Comparison of ENCODE assay signal across 8 cellular contexts in the genomic region with DNA sequence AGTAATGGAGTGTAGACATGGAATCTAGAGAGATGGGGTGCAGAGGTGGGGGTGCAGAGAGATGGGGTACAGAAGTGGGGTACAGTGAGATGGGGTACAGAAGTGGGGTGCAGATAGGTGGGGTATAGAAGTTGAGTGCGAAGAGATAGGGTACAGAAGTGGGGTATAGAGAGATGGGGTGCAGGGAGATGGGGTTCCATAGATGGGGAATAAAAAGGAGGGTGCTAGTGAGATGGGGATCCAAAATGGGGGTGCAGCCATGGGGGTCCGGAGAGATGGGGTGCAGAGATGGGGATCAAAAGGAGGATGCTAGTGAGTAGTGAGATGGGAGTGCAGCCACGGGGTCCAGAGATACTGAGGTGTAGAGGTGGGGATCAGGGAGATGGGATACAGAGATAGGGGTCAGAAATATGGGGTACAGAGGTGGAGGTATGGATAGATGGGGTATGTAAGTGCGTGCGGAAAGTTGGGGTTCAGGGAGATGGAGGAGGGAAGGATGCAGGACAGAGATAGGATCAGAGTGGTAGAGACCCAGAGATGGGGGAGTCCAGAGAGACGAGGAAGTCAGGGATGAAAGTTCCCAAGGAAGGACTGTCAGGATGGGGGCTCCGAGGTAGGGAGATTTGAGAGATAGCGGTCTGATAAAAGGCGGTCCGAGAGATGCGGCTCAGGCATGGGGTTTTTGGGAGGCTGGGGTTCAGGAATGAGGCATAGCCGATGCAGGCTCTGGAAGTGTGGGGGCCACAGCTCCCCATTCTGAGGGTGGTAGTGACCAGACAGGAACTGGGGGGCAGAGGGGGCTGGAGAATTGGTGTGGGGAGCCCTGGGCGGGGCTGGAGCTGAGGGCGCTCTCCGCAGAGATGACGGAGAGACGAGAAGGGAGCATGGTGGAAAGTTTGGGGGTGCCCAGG. TPM values are rescaled to one million over a fixed set of nuclear protein-coding genes. Genes with fewer than 3 reads are reported as not detected.
DNase-seq lines count a peak whose midpoint lies in the region; ATAC-seq and TF ChIP-seq lines count a peak whose summit lies in the region.
"Had no signal": no experiment of that assay in that cellular context is flagged by ENCODE, and none has a peak within 500 bp of the region (broad histone marks: within the 10 kb centered on the region; RNA-seq: fewer than 3 reads in every experiment).

No MANE protein-coding gene starts in this region.

- H3K27me3 Mint-ChIP-seq in WTC11 (ENCODE audit: low read depth): peaks cover 32% of the 10 kb centered on the region

- peak; percentile 20 for DNase-seq in GM20000 (ENCODE audit: low spot score)
- DNase-seq in WTC11 (ENCODE audit: low spot score): no peak
- DNase-seq in NCI-H1417 (lab: John Stamatoyannopoulos, UW): no peak
- no peak for DNase-seq in NCI-H2081 (lab: John Stamatoyannopoulos, UW)
- DNase-seq: NCI-H446 treated with DMSO at 0.1 percent for 48 hours had no signal

- no peaks in the 10 kb centered on the region for H3K9me3 ChIP-seq in mesodermal cell (ENCODE audit: control insufficient read depth, low read length)

- H3K27ac ChIP-seq in mesodermal cell (ENCODE audit: low read depth, low read length, severe bottlenecking): no peak overlapping the region

- CTCF ChIA-PET in WTC11 (lab: Charles Lee): interaction anchor here (0.6 to 7.8 kb wide), 66 partner anchors 12 to 901 kb away, joined by 3 to 187 read pairs (median 4); a partner anchor contains a TSS

- no peaks in the 10 kb centered on the region for H3K36me3 ChIP-seq in mesodermal cell (ENCODE audit: control insufficient read depth, insufficient read depth, low read length)

- ATAC-seq in WTC11 (no peak), GM18870 (IDR thresholded peaks at IDR 0.05; ENCODE audit: unreplicated experiment) (no peak)

- no peaks in the 10 kb centered on the region for H3K9me3 Mint-ChIP-seq in WTC11
- H3K9me3 Mint-ChIP-seq: activated naive CD4-positive, alpha-beta T cell treated with anti-CD3 and anti-CD28 coated beads, Interleukin-2, amount 50 U/mL, for 72 hours had no signal

- TF ChIP-seq CTCF in GM20000 (IDR thresholded peaks at IDR 0.05; ENCODE audit: extremely low read depth, missing control alignments) (no peak), WTC11 (IDR thresholded peaks at IDR 0.05) (no peak)

- no peaks in the 10 kb centered on the region for H3K36me3 Mint-ChIP-seq in WTC11
- H3K36me3 Mint-ChIP-seq: activated naive CD4-positive, alpha-beta T cell treated with anti-CD3 and anti-CD28 coated beads, Interleukin-2, amount 50 U/mL, for 72 hours had no signal

- peak overlapping the region; percentile 86 for H3K4me3 Mint-ChIP-seq in WTC11

- H3K4me1 Mint-ChIP-seq in WTC11: peaks cover 16% of the 10 kb centered on the region

- H3K27ac Mint-ChIP-seq in WTC11: no peak overlapping the region
- H3K27ac Mint-ChIP-seq: activated naive CD4-positive, alpha-beta T cell treated with anti-CD3 and anti-CD28 coated beads, Interleukin-2, amount 50 U/mL, for 72 hours had no signal

- POLR2A ChIA-PET in WTC11 (lab: Charles Lee): interaction anchor here (0.6 kb wide), 2 partner anchors 50 to 950 kb away, joined by 4 to 6 read pairs; no protein-coding TSS in a partner anchor

- H3K4me3 ChIP-seq in mesodermal cell (ENCODE audit: extremely low read depth, insufficient read depth, low read length, poor library complexity, severe bottlenecking): peak overlapping the region; percentile 32

- H3K4me1 ChIP-seq in mesodermal cell (ENCODE audit: control insufficient read depth, insufficient read depth, low read length, poor library complexity, severe bottlenecking): peaks cover 7% of the 10 kb centered on the region

- 52 to 55% methylated on average over 13 to 17 of the region's 17 CpGs for WGBS in mesodermal cell (ENCODE audit: insufficient coverage in 2 of 2), 2 experiments

TF ChIP-seq in WTC11, 78 proteins besides CTCF, POLR2A, EP300 and RAD21 (continues in another document):
- TF ChIP-seq SP1 (CRISPR knock-in tag; conservative IDR thresholded peaks at IDR 0.05): no peak
- no peak for TF ChIP-seq ZNF396 (CRISPR knock-in tag; IDR thresholded peaks at IDR 0.05; ENCODE audit: borderline replicate concordance)
- no peak for TF ChIP-seq SMAD4 (CRISPR knock-in tag; IDR thresholded peaks at IDR 0.05)
- TF ChIP-seq GTF2I (CRISPR knock-in tag; conservative IDR thresholded peaks at IDR 0.05): no peak
- TF ChIP-seq IRF2 (CRISPR knock-in tag; IDR thresholded peaks at IDR 0.05; ENCODE audit: borderline replicate concordance, low read depth): no peak
- TF ChIP-seq, protein P1, sequence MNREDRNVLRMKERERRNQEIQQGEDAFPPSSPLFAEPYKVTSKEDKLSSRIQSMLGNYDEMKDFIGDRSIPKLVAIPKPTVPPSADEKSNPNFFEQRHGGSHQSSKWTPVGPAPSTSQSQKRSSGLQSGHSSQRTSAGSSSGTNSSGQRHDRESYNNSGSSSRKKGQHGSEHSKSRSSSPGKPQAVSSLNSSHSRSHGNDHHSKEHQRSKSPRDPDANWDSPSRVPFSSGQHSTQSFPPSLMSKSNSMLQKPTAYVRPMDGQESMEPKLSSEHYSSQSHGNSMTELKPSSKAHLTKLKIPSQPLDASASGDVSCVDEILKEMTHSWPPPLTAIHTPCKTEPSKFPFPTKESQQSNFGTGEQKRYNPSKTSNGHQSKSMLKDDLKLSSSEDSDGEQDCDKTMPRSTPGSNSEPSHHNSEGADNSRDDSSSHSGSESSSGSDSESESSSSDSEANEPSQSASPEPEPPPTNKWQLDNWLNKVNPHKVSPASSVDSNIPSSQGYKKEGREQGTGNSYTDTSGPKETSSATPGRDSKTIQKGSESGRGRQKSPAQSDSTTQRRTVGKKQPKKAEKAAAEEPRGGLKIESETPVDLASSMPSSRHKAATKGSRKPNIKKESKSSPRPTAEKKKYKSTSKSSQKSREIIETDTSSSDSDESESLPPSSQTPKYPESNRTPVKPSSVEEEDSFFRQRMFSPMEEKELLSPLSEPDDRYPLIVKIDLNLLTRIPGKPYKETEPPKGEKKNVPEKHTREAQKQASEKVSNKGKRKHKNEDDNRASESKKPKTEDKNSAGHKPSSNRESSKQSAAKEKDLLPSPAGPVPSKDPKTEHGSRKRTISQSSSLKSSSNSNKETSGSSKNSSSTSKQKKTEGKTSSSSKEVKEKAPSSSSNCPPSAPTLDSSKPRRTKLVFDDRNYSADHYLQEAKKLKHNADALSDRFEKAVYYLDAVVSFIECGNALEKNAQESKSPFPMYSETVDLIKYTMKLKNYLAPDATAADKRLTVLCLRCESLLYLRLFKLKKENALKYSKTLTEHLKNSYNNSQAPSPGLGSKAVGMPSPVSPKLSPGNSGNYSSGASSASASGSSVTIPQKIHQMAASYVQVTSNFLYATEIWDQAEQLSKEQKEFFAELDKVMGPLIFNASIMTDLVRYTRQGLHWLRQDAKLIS (CRISPR knock-in tag; IDR thresholded peaks at IDR 0.05; ENCODE audit: borderline replicate concordance): no peak
- no peak for TF ChIP-seq RELA (CRISPR knock-in tag; IDR thresholded peaks at IDR 0.05; ENCODE audit: borderline replicate concordance)
- no peak for TF ChIP-seq SMAD3 (CRISPR knock-in tag; IDR thresholded peaks at IDR 0.05; ENCODE audit: borderline replicate concordance)
- TF ChIP-seq, protein P2, sequence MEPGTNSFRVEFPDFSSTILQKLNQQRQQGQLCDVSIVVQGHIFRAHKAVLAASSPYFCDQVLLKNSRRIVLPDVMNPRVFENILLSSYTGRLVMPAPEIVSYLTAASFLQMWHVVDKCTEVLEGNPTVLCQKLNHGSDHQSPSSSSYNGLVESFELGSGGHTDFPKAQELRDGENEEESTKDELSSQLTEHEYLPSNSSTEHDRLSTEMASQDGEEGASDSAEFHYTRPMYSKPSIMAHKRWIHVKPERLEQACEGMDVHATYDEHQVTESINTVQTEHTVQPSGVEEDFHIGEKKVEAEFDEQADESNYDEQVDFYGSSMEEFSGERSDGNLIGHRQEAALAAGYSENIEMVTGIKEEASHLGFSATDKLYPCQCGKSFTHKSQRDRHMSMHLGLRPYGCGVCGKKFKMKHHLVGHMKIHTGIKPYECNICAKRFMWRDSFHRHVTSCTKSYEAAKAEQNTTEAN (CRISPR knock-in tag; IDR thresholded peaks at IDR 0.05): no peak
- no peak for TF ChIP-seq ZNF317 (CRISPR knock-in tag; IDR thresholded peaks at IDR 0.05; ENCODE audit: borderline replicate concordance, low read depth)
- TF ChIP-seq ZBTB21 (CRISPR knock-in tag; IDR thresholded peaks at IDR 0.05; ENCODE audit: borderline replicate concordance): no peak
- TF ChIP-seq CREM (CRISPR knock-in tag; IDR thresholded peaks at IDR 0.05): no peak
- no peak for TF ChIP-seq NFYB (CRISPR knock-in tag; conservative IDR thresholded peaks at IDR 0.05; ENCODE audit: low read depth)
- no peak for TF ChIP-seq ZNF121 (CRISPR knock-in tag; IDR thresholded peaks at IDR 0.05)
- no peak for TF ChIP-seq KAT7 (CRISPR knock-in tag; IDR thresholded peaks at IDR 0.05; ENCODE audit: borderline replicate concordance)
- TF ChIP-seq ATF1 (CRISPR knock-in tag; IDR thresholded peaks at IDR 0.05): no peak
- no peak for TF ChIP-seq MYBL2 (CRISPR knock-in tag; IDR thresholded peaks at IDR 0.05)
- no peak for TF ChIP-seq ZNF263 (CRISPR knock-in tag; IDR thresholded peaks at IDR 0.05; ENCODE audit: low read depth)

RNA-seq across cellular contexts. Expression of a gene that starts 3.4 kb away (rescaled TPM):
- 25.9 to 31.1 TPM (median 28.6 TPM) in 3 replicates for total RNA-seq in WTC11 (2021)
- 8.3 TPM for polyA plus RNA-seq in mesodermal cell (2013, experiment 1 of 2)
- polyA plus RNA-seq in mesodermal cell (2013, experiment 2 of 2): 5.8 TPM
- total RNA-seq: activated naive CD4-positive, alpha-beta T cell treated with anti-CD3 and anti-CD28 coated beads, Interleukin-2, amount 50 U/mL, for 72 hours had no signal

RNA-seq across cellular contexts. Expression of a gene that starts 14.1 kb away (rescaled TPM):
- total RNA-seq in WTC11 (2021): 2.4 to 3.4 TPM (median 3.2 TPM) in 3 replicates
- 1.6 TPM for polyA plus RNA-seq in mesodermal cell (2013, experiment 1 of 2)
- 2.3 TPM for polyA plus RNA-seq in mesodermal cell (2013, experiment 2 of 2)

RNA-seq across cellular contexts. Expression of a gene that starts 26.9 kb away (rescaled TPM):
- total RNA-seq in WTC11 (2021): 11.8 to 12.2 TPM (median 12.0 TPM) in 3 replicates
- 13.6 TPM for polyA plus RNA-seq in mesodermal cell (2013, experiment 1 of 2)
- 11.2 TPM for polyA plus RNA-seq in mesodermal cell (2013, experiment 2 of 2)

RNA-seq across cellular contexts. Expression of a gene that starts 27.1 kb away (rescaled TPM):
- total RNA-seq in WTC11 (2021): 0.35 to 0.87 TPM (median 0.41 TPM) in 3 replicates
- not detected for polyA plus RNA-seq in mesodermal cell (2013, experiment 1 of 2)
- polyA plus RNA-seq in mesodermal cell (2013, experiment 2 of 2): not detected
- total RNA-seq: activated naive CD4-positive, alpha-beta T cell treated with anti-CD3 and anti-CD28 coated beads, Interleukin-2, amount 50 U/mL, for 72 hours had no signal

RNA-seq across cellular contexts. Expression of a gene that starts 30.5 kb away (rescaled TPM):
- total RNA-seq in WTC11 (2021): not detected in 3 replicates
- polyA plus RNA-seq in mesodermal cell (2013, experiment 1 of 2): not detected
- polyA plus RNA-seq in mesodermal cell (2013, experiment 2 of 2): not detected
- total RNA-seq: activated naive CD4-positive, alpha-beta T cell treated with anti-CD3 and anti-CD28 coated beads, Interleukin-2, amount 50 U/mL, for 72 hours had no signal
